33 cellular contexts compared by ENCODE assay signal in genomic region chr12:9999016-9999415, GRCh38. TPM values are rescaled to one million over a fixed set of nuclear protein-coding genes. Genes with fewer than 3 reads are reported as not detected.
"Had no signal": no experiment of that assay in that cellular context is flagged by ENCODE, and none has a peak within 500 bp of the region (broad histone marks: within the 10 kb centered on the region; RNA-seq: fewer than 3 reads in every experiment).

Gene CLEC1B, minus strand, starts transcription at chr12:9999121. Its CDS starts 21 bp downstream, at chr12:9999100.

- H3K4me1 Mint-ChIP-seq: memory B cell; nephron; neural progenitor cell; stimulated activated effector memory CD8-positive, alpha-beta T cell treated with anti-CD3 and anti-CD28 coated beads, Interleukin-12 subunit alpha, Interleukin-12 subunit beta, amount 100 ng/mL, for 72 hours had no signal

- H3K27me3 ChIP-seq: colonic mucosa, neural progenitor cell, testis, tibial artery had no signal

- ATAC-seq: heart right ventricle; left colon; left ventricle myocardium superior; naive thymus-derived CD4-positive, alpha-beta T cell; sciatic nerve; stimulated activated effector memory CD8-positive, alpha-beta T cell treated with anti-CD3 and anti-CD28 coated beads, Interleukin-12 subunit alpha, Interleukin-12 subunit beta, amount 100 ng/mL, for 72 hours; stimulated activated naive CD8-positive, alpha-beta T cell treated with anti-CD3 and anti-CD28 coated beads, Interleukin-15, Interleukin-2, amounts not matched to agents 100 U/mL and 50 U/mL, for 24 hours had no signal

- H3K9me3 ChIP-seq: colonic mucosa, esophagus squamous epithelium, testis, tibial artery had no signal

- H3K4me3 Mint-ChIP-seq: memory B cell; mesothelial cell of epicardium; naive thymus-derived CD4-positive, alpha-beta T cell; nephron; neural progenitor cell; stimulated activated effector memory CD8-positive, alpha-beta T cell treated with anti-CD3 and anti-CD28 coated beads, Interleukin-12 subunit alpha, Interleukin-12 subunit beta, amount 100 ng/mL, for 72 hours; type B pancreatic cell had no signal

- H3K4me3 ChIP-seq: colonic mucosa, esophagus squamous epithelium, heart right ventricle, lung, neural progenitor cell, testis, tibial artery had no signal

- H3K79me2 ChIP-seq: parathyroid adenoma had no signal

- H3K27ac Mint-ChIP-seq: memory B cell; mesothelial cell of epicardium; nephron; neural progenitor cell; progenitor cell of endocrine pancreas; stimulated activated effector memory CD8-positive, alpha-beta T cell treated with anti-CD3 and anti-CD28 coated beads, Interleukin-12 subunit alpha, Interleukin-12 subunit beta, amount 100 ng/mL, for 72 hours; type B pancreatic cell had no signal

- H3K4me2 ChIP-seq: neural progenitor cell had no signal

- H3K27ac ChIP-seq: colonic mucosa, esophagus squamous epithelium, heart right ventricle, neural progenitor cell, parathyroid adenoma, testis, tibial artery had no signal

- H3K36me3 Mint-ChIP-seq: memory B cell; mesothelial cell of epicardium; naive thymus-derived CD4-positive, alpha-beta T cell; neural progenitor cell; stimulated activated effector memory CD8-positive, alpha-beta T cell treated with anti-CD3 and anti-CD28 coated beads, Interleukin-12 subunit alpha, Interleukin-12 subunit beta, amount 100 ng/mL, for 72 hours; type B pancreatic cell had no signal

- H3K9me3 Mint-ChIP-seq: memory B cell; mesothelial cell of epicardium; nephron; neural progenitor cell; stimulated activated effector memory CD8-positive, alpha-beta T cell treated with anti-CD3 and anti-CD28 coated beads, Interleukin-12 subunit alpha, Interleukin-12 subunit beta, amount 100 ng/mL, for 72 hours; type B pancreatic cell had no signal

- H3K4me1 ChIP-seq: colonic mucosa, esophagus squamous epithelium, neural progenitor cell, parathyroid adenoma, testis, tibial artery had no signal

- H3K27me3 Mint-ChIP-seq: progenitor cell of endocrine pancreas had no signal

- DNase-seq: colonic mucosa; dermis blood vessel endothelial cell; effector memory CD4-positive, alpha-beta T cell; erythroblast; esophagus squamous epithelium; foreskin melanocyte; glutamatergic neuron; heart right ventricle; hippocampal formation; kidney glomerular epithelial cell; left colon; left ventricle myocardium superior; naive thymus-derived CD4-positive, alpha-beta T cell; stimulated activated CD4-positive, alpha-beta T cell treated with anti-CD3 and anti-CD28 coated beads, Interleukin-2, amount 100 ng/mL, for 24 hours; stimulated activated CD4-positive, alpha-beta T cell treated with anti-CD3 and anti-CD28 coated beads, Interleukin-4, amount 100 ng/mL, for 24 hours; stimulated activated naive CD8-positive, alpha-beta T cell treated with anti-CD3 and anti-CD28 coated beads, Interleukin-15, Interleukin-2, amounts not matched to agents 100 U/mL and 50 U/mL, for 24 hours; substantia nigra; testis; tibial artery had no signal

- H3K36me3 ChIP-seq: colonic mucosa, esophagus squamous epithelium, heart right ventricle, neural progenitor cell, tibial artery had no signal

- H3K9ac ChIP-seq: neural progenitor cell, parathyroid adenoma had no signal

RNA-seq across cellular contexts. Expression of gene CLEC1B, which starts in this region (rescaled TPM):
- total RNA-seq: chondrocyte, colonic mucosa, dermis blood vessel endothelial cell, esophagus squamous epithelium, heart right ventricle, left colon, left ventricle myocardium superior, mucosa of gallbladder, osteoblast, progenitor cell of endocrine pancreas, sciatic nerve, urinary bladder had no signal
- polyA plus RNA-seq: naive thymus-derived CD4-positive, alpha-beta T cell; urinary bladder had no signal
